In the genomic region with DNA sequence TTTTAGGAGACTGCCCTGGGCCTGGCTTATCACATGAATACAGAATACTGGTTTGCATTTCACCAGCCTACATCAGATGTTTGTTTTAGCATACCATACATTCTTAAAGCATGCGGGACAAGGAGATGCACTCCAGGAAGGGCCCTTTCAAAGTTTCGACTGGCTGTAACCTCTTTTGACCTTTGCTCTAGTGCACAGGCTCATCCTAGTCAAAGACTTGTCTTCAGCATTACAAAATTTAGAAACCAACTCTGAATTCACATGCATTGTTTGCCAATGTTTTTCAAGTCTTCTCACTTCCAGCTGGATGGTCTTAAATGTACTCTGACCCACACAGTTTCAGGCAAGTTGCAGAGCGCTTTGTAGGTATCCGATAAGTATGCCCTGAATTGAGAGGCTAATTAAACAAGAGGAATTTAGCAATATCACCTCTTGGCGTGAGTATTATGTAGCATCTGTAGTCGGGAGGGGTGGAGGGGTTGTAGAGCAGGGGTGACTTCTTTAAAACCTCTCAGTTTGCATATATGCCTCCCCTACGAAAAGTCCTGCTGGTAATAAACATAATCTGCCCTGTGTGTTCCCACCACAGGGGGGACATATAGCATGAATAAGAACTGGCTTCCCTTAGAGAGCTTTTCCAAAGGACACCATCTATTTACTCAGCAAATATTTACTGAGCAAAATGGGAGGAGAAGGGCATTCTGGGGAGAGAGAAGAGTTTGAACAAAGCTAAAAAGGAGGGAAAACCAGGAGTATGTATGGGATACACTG, we compare ENCODE assay signal across 8 cellular contexts. TPM values are rescaled to one million over a fixed set of nuclear protein-coding genes. Genes with fewer than 3 reads are reported as not detected.
A peak's percentile ranks its signal among the peaks of the same experiment; 100 is the strongest.
DNase-seq lines count a peak whose midpoint lies in the region; ATAC-seq, FAIRE-seq and TF ChIP-seq lines count a peak whose summit lies in the region.

No MANE protein-coding gene starts in this region.

- no peaks in the 10 kb centered on the region for H3K9me3 ChIP-seq in muscle layer of duodenum (ENCODE audit: control insufficient read depth in 1 of 2, low read length in 2 of 2)

- no peak for TF ChIP-seq CTCF in bronchial epithelial cell (IDR thresholded peaks at IDR 0.05; ENCODE audit: insufficient read depth, low read length, severe bottlenecking)

- H3K4me3 ChIP-seq in bronchial epithelial cell (ENCODE audit: low read depth, low read length), result no peak overlapping the region
- H3K4me3 ChIP-seq in muscle layer of duodenum (ENCODE audit: low read depth in 1 of 2, low read length in 2 of 2), result no peak overlapping the region

- DNase-seq in DMS53 (lab: John Stamatoyannopoulos, UW) (peak; percentile 93), NCI-H2029 treated with DMSO at 0.1 percent for 48 hours (lab: John Stamatoyannopoulos, UW) (peak; percentile 51), bronchial epithelial cell (ENCODE audit: low read depth) (peak; percentile 50), superior temporal gyrus (ENCODE audit: extremely low spot score) (no peak)
- DNase-seq in stimulated activated naive CD4-positive, alpha-beta T cell treated with Interleukin-2 at 50 U/mL for 16 hours (lab: John Stamatoyannopoulos, UW), result no peak
- DNase-seq in activated CD4-positive, CD25-positive, alpha-beta regulatory T cell (lab: John Stamatoyannopoulos, UW), result no peak
- no peak for DNase-seq in activated naive CD8-positive, alpha-beta T cell treated with anti-CD3 and anti-CD28 coated beads, Interleukin-2, amount 50 U/mL, for 24 hours

- H3K4me3 Mint-ChIP-seq in activated naive CD8-positive, alpha-beta T cell treated with anti-CD3 and anti-CD28 coated beads, Interleukin-2, amount 50 U/mL, for 24 hours, result no peak overlapping the region

- peak overlapping the region; percentile 16 for H3K27ac ChIP-seq in muscle layer of duodenum (ENCODE audit: low read length)

- H3K27me3 ChIP-seq in bronchial epithelial cell (ENCODE audit: control insufficient read depth, insufficient read depth, low read length) (no peaks in the 10 kb centered on the region), muscle layer of duodenum (ENCODE audit: low read depth, low read length) (no peaks in the 10 kb centered on the region)

- peaks cover 1% of the 10 kb centered on the region for H3K9me3 Mint-ChIP-seq in activated naive CD8-positive, alpha-beta T cell treated with anti-CD3 and anti-CD28 coated beads, Interleukin-2, amount 50 U/mL, for 24 hours

- peaks cover 4% of the 10 kb centered on the region for H3K27me3 Mint-ChIP-seq in activated naive CD8-positive, alpha-beta T cell treated with anti-CD3 and anti-CD28 coated beads, Interleukin-2, amount 50 U/mL, for 24 hours

- no peak for FAIRE-seq in bronchial epithelial cell (lab: Jason Lieb, UNC)

- no peaks in the 10 kb centered on the region for H3K36me3 Mint-ChIP-seq in activated naive CD8-positive, alpha-beta T cell treated with anti-CD3 and anti-CD28 coated beads, Interleukin-2, amount 50 U/mL, for 24 hours (ENCODE audit: low read depth)

- H3K36me3 ChIP-seq in bronchial epithelial cell (ENCODE audit: control insufficient read depth, insufficient read depth, low read length) (no peaks in the 10 kb centered on the region), muscle layer of duodenum (ENCODE audit: control insufficient read depth in 1 of 2, insufficient read depth in 2 of 2, low read length in 2 of 2) (no peaks in the 10 kb centered on the region)

- no peak for ATAC-seq in activated naive CD8-positive, alpha-beta T cell treated with anti-CD3 and anti-CD28 coated beads, Interleukin-2, amount 50 U/mL, for 24 hours

- H3K4me1 ChIP-seq in muscle layer of duodenum (ENCODE audit: control insufficient read depth in 1 of 2, insufficient read depth in 2 of 2, low read length in 2 of 2), result peaks cover 14% of the 10 kb centered on the region in 2 donors

- H3K4me1 Mint-ChIP-seq in activated naive CD8-positive, alpha-beta T cell treated with anti-CD3 and anti-CD28 coated beads, Interleukin-2, amount 50 U/mL, for 24 hours, result no peaks in the 10 kb centered on the region

- H3K27ac Mint-ChIP-seq in activated naive CD8-positive, alpha-beta T cell treated with anti-CD3 and anti-CD28 coated beads, Interleukin-2, amount 50 U/mL, for 24 hours, result no peak overlapping the region

RNA-seq across cellular contexts. Expression of gene AHCYL1, which starts 24.4 kb away (rescaled TPM):
- 31.6 and 75.1 TPM in 2 replicates for total RNA-seq in bronchial epithelial cell

RNA-seq across cellular contexts. Expression of gene CSF1, which starts 49.5 kb away (rescaled TPM):
- 1.1 and 1.3 TPM in 2 replicates for total RNA-seq in bronchial epithelial cell

Comparison
In these comparisons a context has a peak if more than half of its experiments do, and no peak if none do; other contexts are left out.
1. DNase-seq: peak in DMS53 (single experiment), NCI-H2029 treated with DMSO at 0.1 percent for 48 hours (single experiment) and bronchial epithelial cell (single experiment); none in stimulated activated naive CD4-positive, alpha-beta T cell treated with Interleukin-2 at 50 U/mL for 16 hours (single experiment), superior temporal gyrus (single experiment), activated CD4-positive, CD25-positive, alpha-beta regulatory T cell (0 of 4) and activated naive CD8-positive, alpha-beta T cell treated with anti-CD3 and anti-CD28 coated beads, Interleukin-2, amount 50 U/mL, for 24 hours (single experiment).